In genomic region chr11:119067371-119068222, GRCh38 we compare ENCODE assay signal across 8 cellular contexts. TPM values are rescaled to one million over a fixed set of nuclear protein-coding genes. Genes with fewer than 3 reads are reported as not detected.
DNase-seq lines count a peak whose midpoint lies in the region; ATAC-seq and TF ChIP-seq lines count a peak whose summit lies in the region.

Gene VPS11 (plus strand): TSS chr11:119067818. CDS start chr11:119067824, 6 bp downstream.

- in situ Hi-C loops in Panc1 (cut with HindIII; ENCODE audit: low pct_unique_long_range_greater_than_20kb, low sequenced_read_pairs): no loop called here

- H3K9me3 ChIP-seq in Panc1 (ENCODE audit: control insufficient read depth, insufficient read depth, low read depth, low read length): no peaks in the 10 kb centered on the region
- H3K9me3 ChIP-seq in esophagus (ENCODE audit: control insufficient read depth in 2 of 2, insufficient read depth in 1 of 2, low read depth in 1 of 2, low read length in 1 of 2): no peaks in the 10 kb centered on the region
- no peaks in the 10 kb centered on the region for H3K9me3 ChIP-seq in muscle layer of colon (ENCODE audit: low read length)

- H3K4me3 ChIP-seq in Jurkat, Clone E6-1 (ENCODE audit: low read length): peak within 1 kb of the TSS; percentile 79
- H3K4me3 ChIP-seq in Panc1 (ENCODE audit: low read depth in 2 of 2, low read length in 2 of 2) (peak within 1 kb of the TSS; percentile 73 to 97), esophagus (ENCODE audit: low read depth in 1 of 2, low read length in 2 of 2) (peak within 1 kb of the TSS; percentile 71 to 98), muscle layer of colon (ENCODE audit: low read depth in 1 of 2, low read length in 2 of 2) (peak within 1 kb of the TSS; percentile 51 to 100)

- H3K27ac ChIP-seq in Panc1 (ENCODE audit: low read length) (peak within 1 kb of the TSS; percentile 88), esophagus (ENCODE audit: low read depth in 2 of 2, low read length in 1 of 2) (peak within 1 kb of the TSS; percentile 88 to 96), muscle layer of colon (ENCODE audit: low read depth, low read length) (peak within 1 kb of the TSS; percentile 95)

- POLR2A ChIA-PET in Panc1 (lab: Charles Lee): interaction anchor here (0.6 to 0.9 kb wide), 4 partner anchors 9 to 35 kb away, joined by 3 to 4 read pairs (median 3); partner anchors contain the start of gene HMBS

- TF ChIP-seq CTCF in Panc1 (IDR thresholded peaks at IDR 0.05): no peak

- intact Hi-C loops in Panc1 (cut with micrococcal nuclease; ENCODE audit: unreplicated experiment): no loop called here

- H3K9me3 Mint-ChIP-seq in activated T-cell treated with anti-CD3 and anti-CD28 coated beads, Interleukin-2, amount 50 U/mL, for 4 hours: no peaks in the 10 kb centered on the region

- no peaks in the 10 kb centered on the region for H3K27me3 ChIP-seq in Panc1 (ENCODE audit: control insufficient read depth, insufficient read depth, low read length)
- H3K27me3 ChIP-seq in esophagus (ENCODE audit: control insufficient read depth in 1 of 2, insufficient read depth in 2 of 2, low read length in 2 of 2): no peaks in the 10 kb centered on the region
- no peaks in the 10 kb centered on the region for H3K27me3 ChIP-seq in muscle layer of colon (ENCODE audit: control insufficient read depth in 1 of 2, insufficient read depth in 2 of 2, low read length in 2 of 2)

- ATAC-seq in GM21619 (IDR thresholded peaks at IDR 0.05; ENCODE audit: unreplicated experiment): peak; percentile 95
- peak; percentile 99 for ATAC-seq in Panc1
- ATAC-seq in activated T-cell treated with anti-CD3 and anti-CD28 coated beads, Interleukin-2, amount 50 U/mL, for 4 hours: peak; percentile 98

- H3K36me3 Mint-ChIP-seq in activated T-cell treated with anti-CD3 and anti-CD28 coated beads, Interleukin-2, amount 50 U/mL, for 4 hours (ENCODE audit: insufficient read depth): peaks cover 17% of the 10 kb centered on the region

- H3K9ac ChIP-seq in muscle layer of colon (ENCODE audit: low read length): peak within 1 kb of the TSS; percentile 93

- peak within 1 kb of the TSS; percentile 94 for H3K4me3 Mint-ChIP-seq in activated T-cell treated with anti-CD3 and anti-CD28 coated beads, Interleukin-2, amount 50 U/mL, for 4 hours

- H3K36me3 ChIP-seq in Panc1 (ENCODE audit: control insufficient read depth, insufficient read depth, low read length) (peaks cover 7% of the 10 kb centered on the region; the same call in 1 of the 2 replicates), esophagus (ENCODE audit: control insufficient read depth in 2 of 2, insufficient read depth in 2 of 2, low read length in 1 of 2) (peaks cover 0 to 10% of the 10 kb centered on the region in 2 donors), muscle layer of colon (ENCODE audit: insufficient read depth, low read length) (peaks cover 18% of the 10 kb centered on the region)

- H3K4me1 ChIP-seq in Panc1 (ENCODE audit: control insufficient read depth, insufficient read depth, low read length) (peaks cover 8% of the 10 kb centered on the region; the same call in 1 of the 2 replicates), esophagus (ENCODE audit: control insufficient read depth in 2 of 2, insufficient read depth in 2 of 2, low read length in 1 of 2) (peaks cover 2 to 4% of the 10 kb centered on the region in 2 donors), muscle layer of colon (ENCODE audit: insufficient read depth, low read length) (peaks cover 22% of the 10 kb centered on the region)

- 0 to 1% methylated on average over 49 of the region's 49 CpGs for WGBS in esophagus, 2 donors

- peak; percentile 92 for DNase-seq in DMS153 treated with DMSO at 0.1 percent for 48 hours (lab: John Stamatoyannopoulos, UW; ENCODE audit: unreplicated experiment)
- DNase-seq in Jurkat, Clone E6-1 (ENCODE audit: low read depth, low spot score): peak; percentile 97
- peak; percentile 82 for DNase-seq in Panc1 (ENCODE audit: low read depth, low spot score)
- peak; percentile 97 for DNase-seq in activated T-cell treated with anti-CD3 and anti-CD28 coated beads, Interleukin-2, amount 50 U/mL, for 4 hours
- DNase-seq in stimulated activated CD8-positive, alpha-beta memory T cell treated with anti-CD3 and anti-CD28 coated beads, Interleukin-7, amount 100 ng/mL, for 24 hours (ENCODE audit: low read depth): peak; percentile 96

- peaks cover 48% of the 10 kb centered on the region for H3K4me1 Mint-ChIP-seq in activated T-cell treated with anti-CD3 and anti-CD28 coated beads, Interleukin-2, amount 50 U/mL, for 4 hours (ENCODE audit: low read depth)

- TSS peak; percentile 84 for BruUV-seq in Panc1 (replicated peaks; lab: Mats Ljungman, UMichigan)

- CTCF ChIA-PET in Panc1 (lab: Charles Lee): interaction anchor here (1.6 kb wide), 1 partner anchor 271 kb away, joined by 5 read pairs; no protein-coding TSS in a partner anchor

- H3K27me3 Mint-ChIP-seq in activated T-cell treated with anti-CD3 and anti-CD28 coated beads, Interleukin-2, amount 50 U/mL, for 4 hours (ENCODE audit: low read depth): no peaks in the 10 kb centered on the region

RNA-seq across cellular contexts. Expression of gene VPS11, which starts in this region (rescaled TPM):
- 38.9 TPM for polyA plus RNA-seq in Jurkat, Clone E6-1 (2012; ENCODE audit: insufficient read depth, insufficient read length)
- 28.2 TPM for total RNA-seq in Panc1 (2021; ENCODE audit: unreplicated experiment)
- polyA plus RNA-seq in Panc1 (2012; ENCODE audit: insufficient read length): 28.5 TPM
- 10 to 100 TPM; 24.1 to 31.5 (median 30.0) TPM for total RNA-seq in activated T-cell treated with anti-CD3 and anti-CD28 coated beads, Interleukin-2, amount 50 U/mL, for 4 hours
- 10 to 100 TPM; 22.4 to 29.0 TPM for polyA plus RNA-seq in esophagus

Comparison
In these comparisons a context has a peak if more than half of its experiments do, and no peak if none do; other contexts are left out.
1. Peak in every context shown above with its lines: DNase-seq, ATAC-seq, H3K4me3 ChIP-seq and H3K27ac ChIP-seq.